ENCODE assay signal across 11 cellular contexts in genomic region chr20:49505518-49505917, GRCh38. TPM values are rescaled to one million over a fixed set of nuclear protein-coding genes. Genes with fewer than 3 reads are reported as not detected.
DNase-seq lines count a peak whose midpoint lies in the region; ATAC-seq and TF ChIP-seq lines count a peak whose summit lies in the region.
"Had no signal": no experiment of that assay in that cellular context is flagged by ENCODE, and none has a peak within 500 bp of the region (broad histone marks: within the 10 kb centered on the region; RNA-seq: fewer than 3 reads in every experiment).

No MANE protein-coding gene starts in this region.

- no peak overlapping the region for H3K4me3 ChIP-seq in RWPE2 (ENCODE audit: severe bottlenecking)
- no peak overlapping the region for H3K4me3 ChIP-seq in upper lobe of right lung
- H3K4me3 ChIP-seq: lung had no signal

- H3K27ac ChIP-seq in RWPE2 (ENCODE audit: poor library complexity, severe bottlenecking) (no peak overlapping the region), upper lobe of right lung (no peak overlapping the region)

- intact Hi-C loops in left cardiac atrium (cut with DNase I), result no loop called here
- intact Hi-C loops in cardiac septum (cut with DNase I), result no loop called here
- intact Hi-C loops in upper lobe of right lung (cut with DNase I), result no loop called here

- H3K9me3 ChIP-seq in RWPE2 (ENCODE audit: severe bottlenecking), result no peaks in the 10 kb centered on the region
- H3K9me3 ChIP-seq in upper lobe of right lung, result no peaks in the 10 kb centered on the region

- DNase-seq in left cardiac atrium (peak; percentile 59), cardiac septum (ENCODE audit: low spot score) (no peak), RWPE2 (ENCODE audit: low spot score) (peak; percentile 78), glomerular visceral epithelial cell (ENCODE audit: extremely low spot score) (peak; percentile 83), upper lobe of right lung (no peak)
- no peak for DNase-seq in activated CD8-positive, alpha-beta memory T cell treated with anti-CD3 and anti-CD28 coated beads for 24 hours
- DNase-seq: GOT3, NCI-H774 had no signal

- peaks cover 5% of the 10 kb centered on the region for H3K27me3 ChIP-seq in RWPE2 (ENCODE audit: insufficient read depth, poor library complexity, severe bottlenecking)
- H3K27me3 ChIP-seq in upper lobe of right lung, result no peaks in the 10 kb centered on the region

- H3K4me1 ChIP-seq in RWPE2 (ENCODE audit: insufficient read depth, poor library complexity, severe bottlenecking) (peaks cover 9% of the 10 kb centered on the region), upper lobe of right lung (no peaks in the 10 kb centered on the region)

- peak in 1 of 2 donors; percentile 6 for ATAC-seq in left cardiac atrium
- no peak for ATAC-seq in RWPE2 (ENCODE audit: low read depth)
- ATAC-seq in upper lobe of right lung, result peak; percentile 43
- no peak for ATAC-seq in GM18519 (IDR thresholded peaks at IDR 0.05; ENCODE audit: low FRiP score, unreplicated experiment)
- ATAC-seq in HG02885 (IDR thresholded peaks at IDR 0.05; ENCODE audit: poor library complexity, unreplicated experiment), result no peak

- TF ChIP-seq CTCF in RWPE2 (IDR thresholded peaks at IDR 0.05; ENCODE audit: poor library complexity, severe bottlenecking) (no peak), upper lobe of right lung (IDR thresholded peaks at IDR 0.05) (no peak)

- no peaks in the 10 kb centered on the region for H3K36me3 ChIP-seq in RWPE2 (ENCODE audit: low read depth)
- H3K36me3 ChIP-seq in upper lobe of right lung, result no peaks in the 10 kb centered on the region

RNA-seq across cellular contexts. Expression of gene KCNB1, which starts 23.1 kb away (rescaled TPM):
- 1 to 10 TPM; 2.0 to 2.1 TPM for total RNA-seq in left cardiac atrium
- 0.38 TPM for total RNA-seq in cardiac septum
- total RNA-seq in upper lobe of right lung, result 0.41 TPM

Comparison
In these comparisons a context has a peak if more than half of its experiments do, and no peak if none do; other contexts are left out.
1. DNase-seq: peak in left cardiac atrium (single experiment), RWPE2 (single experiment) and glomerular visceral epithelial cell (single experiment); none in cardiac septum (single experiment), upper lobe of right lung (single experiment) and activated CD8-positive, alpha-beta memory T cell treated with anti-CD3 and anti-CD28 coated beads for 24 hours (single experiment).